8 cellular contexts compared by ENCODE assay signal in the genomic region with DNA sequence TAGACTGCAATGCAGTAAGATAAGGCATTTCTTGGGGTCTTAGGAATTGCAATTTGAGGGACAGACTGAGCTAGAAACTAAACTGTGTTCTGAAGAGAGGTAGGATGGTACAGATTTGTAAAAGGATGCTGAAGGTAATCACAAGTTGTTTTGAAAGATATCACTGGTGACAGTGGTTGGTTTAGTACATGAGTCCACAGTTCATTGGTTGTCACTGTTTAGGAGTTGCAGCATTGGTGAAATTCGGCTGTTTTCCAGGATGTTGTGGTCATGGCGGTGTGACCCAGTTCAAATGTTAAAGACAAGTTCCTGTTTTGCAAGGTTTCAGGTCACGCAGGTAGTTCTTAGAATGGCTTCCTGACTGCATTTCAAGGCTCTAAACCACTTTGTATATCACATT.
DNase-seq lines count a peak whose midpoint lies in the region; ATAC-seq and TF ChIP-seq lines count a peak whose summit lies in the region.

No MANE protein-coding gene starts in this region.

- DNase-seq in activated CD4-positive, alpha-beta T cell treated with anti-CD3 and anti-CD28 coated beads for 36 hours, result peak; percentile 80
- DNase-seq in memory B cell (ENCODE audit: low spot score in 2 of 2) (peak; percentile 44 to 74), dermis blood vessel endothelial cell (no peak), mesenteric fat pad (ENCODE audit: low spot score) (no peak), SK-N-SH (no peak), SK-N-DZ (ENCODE audit: low spot score) (no peak)

- no peak overlapping the region for H3K4me2 ChIP-seq in SK-N-SH

- no peaks in the 10 kb centered on the region for H3K36me3 ChIP-seq in SK-N-SH (replicated peaks in 1 of 2; ENCODE audit: control insufficient read depth in 1 of 2, insufficient read depth in 2 of 2, low read length in 1 of 2)

- POLR2A ChIA-PET in activated CD4-positive, alpha-beta T cell treated with anti-CD3 and anti-CD28 coated beads for 36 hours (lab: Charles Lee), result interaction anchor here (0.7 kb wide), 1 partner anchor 67 kb away, joined by 4 read pairs; no protein-coding TSS in a partner anchor
- POLR2A ChIA-PET in SK-N-SH (lab: Yijun Ruan, JAX), result no interaction called here

- no peak for TF ChIP-seq CTCF in SK-N-SH (IDR thresholded peaks at IDR 0.05)

- H3K27me3 Mint-ChIP-seq in activated CD4-positive, alpha-beta T cell treated with anti-CD3 and anti-CD28 coated beads for 36 hours, result no peaks in the 10 kb centered on the region
- H3K27me3 Mint-ChIP-seq in memory B cell, result no peaks in the 10 kb centered on the region

- no peaks in the 10 kb centered on the region for H4K20me1 ChIP-seq in SK-N-SH (ENCODE audit: insufficient read depth)

- TF ChIP-seq RAD21 in SK-N-SH (IDR thresholded peaks at IDR 0.05; ENCODE audit: low read length), result no peak

- WGBS in SK-N-SH (ENCODE audit: low lambda C conversion rate), result 45% methylated on average over 3 of the region's 3 CpGs

- peak; percentile 98 for ATAC-seq in GM19324 (IDR thresholded peaks at IDR 0.05; ENCODE audit: low FRiP score, unreplicated experiment)
- peak; percentile 98 for ATAC-seq in HG03139 (IDR thresholded peaks at IDR 0.05; ENCODE audit: unreplicated experiment)
- ATAC-seq in activated CD4-positive, alpha-beta T cell treated with anti-CD3 and anti-CD28 coated beads for 36 hours, result peak; percentile 87
- peak; percentile 96 for ATAC-seq in memory B cell (ENCODE audit: low read depth)

- no peaks in the 10 kb centered on the region for H3K79me2 ChIP-seq in SK-N-SH (ENCODE audit: insufficient read depth)

- H3K9me3 ChIP-seq in SK-N-SH, result no peaks in the 10 kb centered on the region

- peaks cover 50% of the 10 kb centered on the region for H3K4me1 Mint-ChIP-seq in activated CD4-positive, alpha-beta T cell treated with anti-CD3 and anti-CD28 coated beads for 36 hours
- peaks cover 17% of the 10 kb centered on the region for H3K4me1 Mint-ChIP-seq in memory B cell

- no peak overlapping the region for H2AFZ ChIP-seq in SK-N-SH (ENCODE audit: low read depth)

- TF ChIP-seq EP300 in SK-N-SH (IDR thresholded peaks at IDR 0.05; ENCODE audit: borderline replicate concordance in 1 of 2, low read depth in 1 of 2, low read length in 1 of 2), result no peak

- H3K4me3 ChIP-seq in SK-N-SH (ENCODE audit: low read depth in 2 of 2, low read length in 1 of 2), result no peak overlapping the region

- no peaks in the 10 kb centered on the region; a peak in 1 of 4 replicates for H3K4me1 ChIP-seq in SK-N-SH (ENCODE audit: control insufficient read depth in 1 of 2, insufficient read depth in 2 of 2, low read depth in 1 of 2, low read length in 1 of 2)

- H3K27ac ChIP-seq in SK-N-SH (ENCODE audit: low read depth in 2 of 2, low read length in 1 of 2), result no peak overlapping the region

- H3K27me3 ChIP-seq in SK-N-SH (ENCODE audit: insufficient read depth), result no peaks in the 10 kb centered on the region; the same call in 1 of the 2 replicates

- CTCF ChIA-PET in activated CD4-positive, alpha-beta T cell treated with anti-CD3 and anti-CD28 coated beads for 36 hours (lab: Charles Lee), result interaction anchor here (0.7 to 1.5 kb wide), 2 partner anchors 123 to 294 kb away, joined by 3 read pairs; no protein-coding TSS in a partner anchor
- CTCF ChIA-PET in SK-N-SH (lab: Yijun Ruan, JAX), result no interaction called here

- no peak overlapping the region for H3K4me3 Mint-ChIP-seq in activated CD4-positive, alpha-beta T cell treated with anti-CD3 and anti-CD28 coated beads for 36 hours
- H3K4me3 Mint-ChIP-seq in memory B cell, result peak overlapping the region; percentile 12

- peaks cover 10% of the 10 kb centered on the region for H3K9me3 Mint-ChIP-seq in activated CD4-positive, alpha-beta T cell treated with anti-CD3 and anti-CD28 coated beads for 36 hours (ENCODE audit: low read depth)
- peaks cover 2% of the 10 kb centered on the region for H3K9me3 Mint-ChIP-seq in memory B cell

- H3K36me3 Mint-ChIP-seq in activated CD4-positive, alpha-beta T cell treated with anti-CD3 and anti-CD28 coated beads for 36 hours (ENCODE audit: low read depth), result peaks cover 16% of the 10 kb centered on the region
- no peaks in the 10 kb centered on the region for H3K36me3 Mint-ChIP-seq in memory B cell

- no peaks in the 10 kb centered on the region for H3F3A ChIP-seq in SK-N-SH (replicated peaks; ENCODE audit: insufficient read depth)

- H3K9me2 ChIP-seq in SK-N-SH, result no peaks in the 10 kb centered on the region

- peak overlapping the region; percentile 85 for H3K27ac Mint-ChIP-seq in activated CD4-positive, alpha-beta T cell treated with anti-CD3 and anti-CD28 coated beads for 36 hours
- H3K27ac Mint-ChIP-seq in memory B cell, result peak overlapping the region; percentile 88

- intact Hi-C loops in activated CD4-positive, alpha-beta T cell treated with anti-CD3 and anti-CD28 coated beads for 36 hours (cut with DNase I, micrococcal nuclease), result no loop called here

- no peak overlapping the region for H3K9ac ChIP-seq in SK-N-SH

TF ChIP-seq in SK-N-SH, 30 proteins besides CTCF, POLR2A, EP300 and RAD21:
- TF ChIP-seq FOXM1 (IDR thresholded peaks at IDR 0.05; ENCODE audit: low read depth) (no peak), TAF1 (IDR thresholded peaks at IDR 0.05; ENCODE audit: borderline replicate concordance, low read depth, low read length) (no peak), MXI1 (IDR thresholded peaks at IDR 0.05; ENCODE audit: low read depth, low read length) (no peak)
- TF ChIP-seq, protein P1, sequence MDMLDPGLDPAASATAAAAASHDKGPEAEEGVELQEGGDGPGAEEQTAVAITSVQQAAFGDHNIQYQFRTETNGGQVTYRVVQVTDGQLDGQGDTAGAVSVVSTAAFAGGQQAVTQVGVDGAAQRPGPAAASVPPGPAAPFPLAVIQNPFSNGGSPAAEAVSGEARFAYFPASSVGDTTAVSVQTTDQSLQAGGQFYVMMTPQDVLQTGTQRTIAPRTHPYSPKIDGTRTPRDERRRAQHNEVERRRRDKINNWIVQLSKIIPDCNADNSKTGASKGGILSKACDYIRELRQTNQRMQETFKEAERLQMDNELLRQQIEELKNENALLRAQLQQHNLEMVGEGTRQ (IDR thresholded peaks at IDR 0.05; ENCODE audit: borderline replicate concordance, low read depth, low read length), result no peak

Comparison
In these comparisons a context has a peak if more than half of its experiments do, and no peak if none do; other contexts are left out.
1. DNase-seq: peak in activated CD4-positive, alpha-beta T cell treated with anti-CD3 and anti-CD28 coated beads for 36 hours (single experiment) and memory B cell (2 of 2); none in dermis blood vessel endothelial cell (single experiment), mesenteric fat pad (single experiment), SK-N-SH (single experiment) and SK-N-DZ (single experiment).
2. Peak in every context shown above with its lines, with median percentiles within 50 percentile points of each other: ATAC-seq.